Comparison of ENCODE assay signal across 8 cellular contexts in the genomic region with DNA sequence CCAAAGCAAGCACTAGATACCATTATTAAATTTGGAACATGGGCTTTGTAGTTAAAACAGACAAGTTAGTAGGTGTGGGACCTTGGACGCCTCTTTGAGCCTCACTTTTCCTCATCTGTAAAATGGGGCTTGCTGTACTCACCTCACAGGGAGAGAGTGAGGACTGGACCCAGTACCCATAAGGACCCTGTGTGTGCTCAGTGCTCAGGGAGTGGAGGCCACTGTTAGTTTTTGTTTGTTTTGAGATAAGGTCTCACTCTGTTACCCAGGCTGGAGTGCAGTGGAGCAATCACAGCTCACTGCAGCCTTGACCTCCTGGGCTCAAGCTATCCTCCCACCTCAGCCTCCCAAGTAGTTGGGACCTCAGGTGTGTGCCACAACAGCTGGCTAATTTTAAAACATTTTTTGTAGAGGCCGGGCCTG. TPM values are rescaled to one million over a fixed set of nuclear protein-coding genes. Genes with fewer than 3 reads are reported as not detected.
"Had no signal": no experiment of that assay in that cellular context is flagged by ENCODE, and none has a peak within 500 bp of the region (broad histone marks: within the 10 kb centered on the region; RNA-seq: fewer than 3 reads in every experiment).

No MANE protein-coding gene starts in this region.

- H3K4me2 ChIP-seq: KMS-11 had no signal

- H3K9ac ChIP-seq: KMS-11 had no signal

- FAIRE-seq: HTR-8/SVneo had no signal

- H3K27ac ChIP-seq: HL-60, KMS-11 had no signal

- DNase-seq: IMR-90, KBM-7, KG1 had no signal

RNA-seq across cellular contexts. Expression of a gene that starts 8.9 kb away (rescaled TPM):
- total RNA-seq: HT-29, HT1080, IMR-90 had no signal
